In genomic region chr13:111472559-111473460, GRCh38 we compare ENCODE assay signal across 17 cellular contexts.
A peak's percentile ranks its signal among the peaks of the same experiment; 100 is the strongest.
DNase-seq lines count a peak whose midpoint lies in the region; TF ChIP-seq lines count a peak whose summit lies in the region.
"Had no signal": no experiment of that assay in that cellular context is flagged by ENCODE, and none has a peak within 500 bp of the region (broad histone marks: within the 10 kb centered on the region; RNA-seq: fewer than 3 reads in every experiment).

No MANE protein-coding gene starts in this region.

- no peak overlapping the region for H3K27ac ChIP-seq in BLaER1
- H3K27ac ChIP-seq in H9 (ENCODE audit: insufficient read length, low read depth, low read length), result no peak overlapping the region
- H3K27ac ChIP-seq in coronary artery, result no peak overlapping the region
- no peak overlapping the region for H3K27ac ChIP-seq in neuronal stem cell (replicated peaks; ENCODE audit: low read length)
- no peak overlapping the region for H3K27ac ChIP-seq in caudate nucleus (ENCODE audit: low read depth, low read length)
- no peak overlapping the region for H3K27ac ChIP-seq in brain microvascular endothelial cell
- H3K27ac ChIP-seq: Peyer's patch had no signal

- H3K27me3 Mint-ChIP-seq in H9 (ENCODE audit: low read depth), result peaks cover 4% of the 10 kb centered on the region

- H3K36me3 ChIP-seq in BLaER1, result no peaks in the 10 kb centered on the region
- no peaks in the 10 kb centered on the region for H3K36me3 ChIP-seq in neuronal stem cell (replicated peaks in 1 of 2; ENCODE audit: control insufficient read depth in 2 of 2, insufficient read depth in 2 of 2, low read length in 2 of 2)
- no peaks in the 10 kb centered on the region for H3K36me3 ChIP-seq in brain microvascular endothelial cell (replicated peaks)
- H3K36me3 ChIP-seq: Peyer's patch had no signal

- H3K4ac ChIP-seq in H9 (ENCODE audit: low read depth, low read length), result no peak overlapping the region
- no peak overlapping the region for H3K4ac ChIP-seq in neuronal stem cell (ENCODE audit: low read length)

- no peak overlapping the region for H2BK12ac ChIP-seq in H9 (ENCODE audit: insufficient read length, low read depth, low read length)
- no peak overlapping the region for H2BK12ac ChIP-seq in neuronal stem cell (ENCODE audit: low read length)

- H3K36me3 Mint-ChIP-seq in H9 (ENCODE audit: insufficient read depth in 1 of 3, low read depth in 3 of 3), result no peaks in the 10 kb centered on the region; a peak in 1 of 7 replicates

- WGBS in H9 (ENCODE audit: extremely low coverage, insufficient read length, low lambda C conversion rate), result no CpG with 5 or more reads among the region's 19 CpGs
- WGBS in neuronal stem cell (ENCODE audit: extremely low coverage in 2 of 2, insufficient read length in 2 of 2, insufficient replicate concordance in 1 of 2), 2 donors, result no CpG with 5 or more reads among the region's 19 CpGs

- H3K4me2 ChIP-seq in BLaER1 (peak overlapping the region; percentile 73), H9 (ENCODE audit: insufficient read depth, insufficient read length, low read length) (no peak overlapping the region), neuronal stem cell (ENCODE audit: insufficient read depth, low read length, poor library complexity, severe bottlenecking) (no peak overlapping the region)
- H3K4me2 ChIP-seq: GM23338, SK-N-SH had no signal

- H3K27me3 ChIP-seq in BLaER1 (no peaks in the 10 kb centered on the region), H9 (ENCODE audit: insufficient read depth, low read length) (no peaks in the 10 kb centered on the region), neuronal stem cell (ENCODE audit: control insufficient read depth in 3 of 3, insufficient read depth in 3 of 3, low read depth in 1 of 3, low read length in 3 of 3) (peaks cover 0 to 18% (median 0%) of the 10 kb centered on the region in 3 experiments), brain microvascular endothelial cell (replicated peaks) (no peaks in the 10 kb centered on the region)
- H3K27me3 ChIP-seq: Peyer's patch had no signal

- no peak overlapping the region for H2AK5ac ChIP-seq in H9 (ENCODE audit: insufficient read length, low read length)
- peak overlapping the region; percentile 22 for H2AK5ac ChIP-seq in neuronal stem cell (ENCODE audit: low read depth, low read length)

- no peaks in the 10 kb centered on the region for H3K23me2 ChIP-seq in H9 (ENCODE audit: insufficient read length, low read depth, low read length, poor library complexity, severe bottlenecking)

- no peak overlapping the region for H3K56ac ChIP-seq in H9 (ENCODE audit: insufficient read length, low read depth, low read length)

- H3K4me3 ChIP-seq in BLaER1 (no peak overlapping the region), coronary artery (no peak overlapping the region), neuronal stem cell (ENCODE audit: low read length in 2 of 2) (no peak overlapping the region), brain microvascular endothelial cell (ENCODE audit: low read depth, low read length) (no peak overlapping the region)
- H3K4me3 ChIP-seq: GM23338, Peyer's patch had no signal

- H2AFZ ChIP-seq in H9 (ENCODE audit: low read length) (no peak overlapping the region), neuronal stem cell (ENCODE audit: low read length) (no peak overlapping the region)
- H2AFZ ChIP-seq: GM23338 had no signal

- H3K27ac Mint-ChIP-seq in H9, result peak overlapping the region in 1 of 3 experiments; percentile 89; a peak in 1 of 7 replicates
- H3K27ac Mint-ChIP-seq: GM23338 had no signal

- no peak for TF ChIP-seq CTCF in H9 (conservative IDR thresholded peaks at IDR 0.05)
- no peak for TF ChIP-seq CTCF in coronary artery (IDR thresholded peaks at IDR 0.05)
- no peak for TF ChIP-seq CTCF in brain microvascular endothelial cell (IDR thresholded peaks at IDR 0.05; ENCODE audit: low read depth, low read length, missing control alignments)

- H2BK20ac ChIP-seq in H9 (ENCODE audit: low read depth, low read length, poor library complexity, severe bottlenecking), result no peak overlapping the region

- no peaks in the 10 kb centered on the region for H3K9me3 Mint-ChIP-seq in H9
- H3K9me3 Mint-ChIP-seq: GM23338 had no signal

- no peak overlapping the region for H3T11ph ChIP-seq in H9 (ENCODE audit: low read length)

- no peak overlapping the region for H4K5ac ChIP-seq in H9 (ENCODE audit: insufficient read length, low read depth, low read length)

- H3K79me2 ChIP-seq in H9 (ENCODE audit: insufficient read depth, low read length), result no peaks in the 10 kb centered on the region

- no peaks in the 10 kb centered on the region for H3K9me3 ChIP-seq in BLaER1
- no peaks in the 10 kb centered on the region for H3K9me3 ChIP-seq in H9 (ENCODE audit: control insufficient read depth, low read depth, low read length)
- H3K9me3 ChIP-seq in neuronal stem cell (replicated peaks in 1 of 2; ENCODE audit: control insufficient read depth in 2 of 2, insufficient read depth in 1 of 2, low read depth in 1 of 2, low read length in 2 of 2), result no peaks in the 10 kb centered on the region
- H3K9me3 ChIP-seq: Peyer's patch, SK-N-SH had no signal

- no peak overlapping the region for H4K91ac ChIP-seq in H9 (ENCODE audit: insufficient read length, low read depth, low read length)
- H4K91ac ChIP-seq in neuronal stem cell (ENCODE audit: low read depth, low read length, poor library complexity), result peak overlapping the region; percentile 39

- H3K4me1 Mint-ChIP-seq in H9, result peaks cover 3 to 4% of the 10 kb centered on the region in 2 experiments; a peak in 2 of 4 replicates
- H3K4me1 Mint-ChIP-seq: GM23338 had no signal

- H3K4me1 ChIP-seq in BLaER1 (peaks cover 48% of the 10 kb centered on the region), H9 (ENCODE audit: insufficient read depth, low read length) (no peaks in the 10 kb centered on the region), neuronal stem cell (ENCODE audit: control insufficient read depth in 2 of 2, insufficient read depth in 1 of 2, low read depth in 1 of 2, low read length in 2 of 2) (no peaks in the 10 kb centered on the region)
- H3K4me1 ChIP-seq: Caco-2, Peyer's patch had no signal

- H3K9ac ChIP-seq in BLaER1, result no peak overlapping the region
- no peak overlapping the region for H3K9ac ChIP-seq in H9 (ENCODE audit: extremely low read depth, insufficient read length, low read length)
- H3K9ac ChIP-seq in neuronal stem cell (ENCODE audit: low read depth, low read length, poor library complexity), result peak overlapping the region; percentile 13
- H3K9ac ChIP-seq: SK-N-SH had no signal

- in situ Hi-C loops in brain microvascular endothelial cell (cut with HindIII; ENCODE audit: low pct_ligation_motif_present, low sequenced_read_pairs), result no loop called here

- H3K4me3 Mint-ChIP-seq in H9, result no peak overlapping the region
- H3K4me3 Mint-ChIP-seq: GM23338 had no signal

- H3K18ac ChIP-seq in H9 (ENCODE audit: insufficient read length, low read depth, low read length) (no peak overlapping the region), neuronal stem cell (ENCODE audit: low read length) (peak overlapping the region; percentile 61)

- H4K20me1 ChIP-seq in BLaER1 (no peaks in the 10 kb centered on the region), H9 (ENCODE audit: control insufficient read depth, insufficient read depth, insufficient read length) (no peaks in the 10 kb centered on the region)

- H3K23ac ChIP-seq in H9 (ENCODE audit: insufficient read length, low read depth, low read length) (no peak overlapping the region), neuronal stem cell (ENCODE audit: low read depth, low read length, poor library complexity) (no peak overlapping the region)

- H2BK120ac ChIP-seq in H9 (ENCODE audit: low read depth, low read length, poor library complexity, severe bottlenecking) (no peak overlapping the region), neuronal stem cell (ENCODE audit: low read depth, low read length) (no peak overlapping the region)

- no peak overlapping the region; the same call in 1 of the 2 replicates for H3K14ac ChIP-seq in H9 (ENCODE audit: insufficient read depth, low read length)
- peak overlapping the region; percentile 78 for H3K14ac ChIP-seq in neuronal stem cell (ENCODE audit: low read length)

- no peak overlapping the region for H2BK5ac ChIP-seq in H9 (ENCODE audit: insufficient read length, low read length)
- H2BK5ac ChIP-seq in neuronal stem cell (ENCODE audit: low read length), result no peak overlapping the region

- H3K79me1 ChIP-seq in H9 (ENCODE audit: insufficient read depth, low read depth, low read length, poor library complexity, severe bottlenecking) (no peaks in the 10 kb centered on the region), neuronal stem cell (ENCODE audit: low read depth, low read length) (no peaks in the 10 kb centered on the region)

- DNase-seq in H9 (peak; percentile 12), coronary artery (ENCODE audit: low spot score) (peak; percentile 45), neuronal stem cell (ENCODE audit: low spot score) (no peak), caudate nucleus (lab: John Stamatoyannopoulos, UW) (no peak), D341Med (ENCODE audit: low spot score) (no peak), brain microvascular endothelial cell (no peak), NCI-H82 (lab: John Stamatoyannopoulos, UW) (no peak)
- DNase-seq: Caco-2, DMS53, Karpas-422, MM.1S, NCI-H1694, NCI-H69, Peyer's patch, SK-N-SH had no signal

- peak overlapping the region; percentile 18 for H4K8ac ChIP-seq in H9 (replicated peaks; ENCODE audit: insufficient read length, low read depth, low read length)
- H4K8ac ChIP-seq in neuronal stem cell (ENCODE audit: low read depth, low read length), result no peak overlapping the region

- H2BK15ac ChIP-seq in H9 (ENCODE audit: low read depth, low read length), result no peak overlapping the region
- H2BK15ac ChIP-seq in neuronal stem cell (ENCODE audit: low read length), result peak overlapping the region; percentile 22

Comparison
In these comparisons a context has a peak if more than half of its experiments do, and no peak if none do; other contexts are left out.
1. DNase-seq: peak in H9 (single experiment) and coronary artery (single experiment); none in neuronal stem cell (single experiment), caudate nucleus (0 of 61), D341Med (single experiment), brain microvascular endothelial cell (single experiment) and NCI-H82 (single experiment).